20 cellular contexts compared by ENCODE assay signal in genomic region chr17:4666296-4666695, GRCh38. TPM values are rescaled to one million over a fixed set of nuclear protein-coding genes. Genes with fewer than 3 reads are reported as not detected.
A peak's percentile ranks its signal among the peaks of the same experiment; 100 is the strongest.
DNase-seq lines count a peak whose midpoint lies in the region; ATAC-seq and TF ChIP-seq lines count a peak whose summit lies in the region.
"Had no signal": no experiment of that assay in that cellular context is flagged by ENCODE, and none has a peak within 500 bp of the region (broad histone marks: within the 10 kb centered on the region; RNA-seq: fewer than 3 reads in every experiment).

No MANE protein-coding gene starts in this region.

- H3K4me1 Mint-ChIP-seq in stimulated activated naive CD8-positive, alpha-beta T cell treated with anti-CD3 and anti-CD28 coated beads, Interleukin-15, Interleukin-2, amounts not matched to agents 100 ng/mL and 50 ng/mL, for 24 hours (ENCODE audit: low read depth): peaks cover 6% of the 10 kb centered on the region
- H3K4me1 Mint-ChIP-seq in endothelial cell (ENCODE audit: unreplicated experiment): peaks cover 17% of the 10 kb centered on the region
- H3K4me1 Mint-ChIP-seq: B cell had no signal

- peak overlapping the region; percentile 6 for H3K27ac Mint-ChIP-seq in stimulated activated naive CD8-positive, alpha-beta T cell treated with anti-CD3 and anti-CD28 coated beads, Interleukin-15, Interleukin-2, amounts not matched to agents 100 ng/mL and 50 ng/mL, for 24 hours
- peak overlapping the region; percentile 4 for H3K27ac Mint-ChIP-seq in endothelial cell (ENCODE audit: unreplicated experiment)
- H3K27ac Mint-ChIP-seq: B cell; CD8-positive, alpha-beta T cell; GM23338 had no signal

- peaks cover 16% of the 10 kb centered on the region for H3K36me3 Mint-ChIP-seq in stimulated activated naive CD8-positive, alpha-beta T cell treated with anti-CD3 and anti-CD28 coated beads, Interleukin-15, Interleukin-2, amounts not matched to agents 100 ng/mL and 50 ng/mL, for 24 hours (ENCODE audit: low read depth)
- H3K36me3 Mint-ChIP-seq in endothelial cell (ENCODE audit: low read depth, unreplicated experiment): peaks cover 11% of the 10 kb centered on the region

- peaks cover 4% of the 10 kb centered on the region for H3F3A ChIP-seq in SK-N-SH (replicated peaks; ENCODE audit: insufficient read depth)

- H3K27me3 ChIP-seq in SK-N-SH (ENCODE audit: insufficient read depth): no peaks in the 10 kb centered on the region
- H3K27me3 ChIP-seq: BLaER1 treated with 17β-estradiol and CSF1 and Interleukin-3, amounts not matched to agents 10 nM and 100 nM had no signal

- WGBS in SK-N-SH (ENCODE audit: low lambda C conversion rate): 86% methylated on average over 5 of the region's 5 CpGs

- no peak overlapping the region for H3K4me3 Mint-ChIP-seq in stimulated activated naive CD8-positive, alpha-beta T cell treated with anti-CD3 and anti-CD28 coated beads, Interleukin-15, Interleukin-2, amounts not matched to agents 100 ng/mL and 50 ng/mL, for 24 hours
- no peak overlapping the region for H3K4me3 Mint-ChIP-seq in endothelial cell (ENCODE audit: unreplicated experiment)
- H3K4me3 Mint-ChIP-seq: B cell; CD8-positive, alpha-beta T cell; GM23338 had no signal

- H3K4me3 ChIP-seq in fibroblast of villous mesenchyme (ENCODE audit: low read depth, low read length): no peak overlapping the region
- no peak overlapping the region for H3K4me3 ChIP-seq in SK-N-SH (ENCODE audit: low read depth in 2 of 2, low read length in 1 of 2)
- H3K4me3 ChIP-seq: BLaER1 treated with 17β-estradiol and CSF1 and Interleukin-3, amounts not matched to agents 10 nM and 100 nM; GM23338 had no signal

- H4K20me1 ChIP-seq in SK-N-SH (ENCODE audit: insufficient read depth): no peaks in the 10 kb centered on the region

- H3K4me2 ChIP-seq in SK-N-SH: no peak overlapping the region
- H3K4me2 ChIP-seq: BLaER1 treated with 17β-estradiol and CSF1 and Interleukin-3, amounts not matched to agents 10 nM and 100 nM; GM23338 had no signal

- TF ChIP-seq CTCF in endothelial cell (IDR thresholded peaks at IDR 0.05; ENCODE audit: unreplicated experiment) (no peak), fibroblast of villous mesenchyme (IDR thresholded peaks at IDR 0.05; ENCODE audit: insufficient read depth, low read depth, low read length) (no peak), SK-N-SH (IDR thresholded peaks at IDR 0.05) (no peak)

- peaks cover 8% of the 10 kb centered on the region for H3K27me3 Mint-ChIP-seq in stimulated activated naive CD8-positive, alpha-beta T cell treated with anti-CD3 and anti-CD28 coated beads, Interleukin-15, Interleukin-2, amounts not matched to agents 100 ng/mL and 50 ng/mL, for 24 hours
- H3K27me3 Mint-ChIP-seq in endothelial cell (ENCODE audit: unreplicated experiment): peaks cover 7% of the 10 kb centered on the region

- H2AFZ ChIP-seq in SK-N-SH (ENCODE audit: low read depth): no peak overlapping the region
- H2AFZ ChIP-seq: GM23338 had no signal

- POLR2A ChIA-PET in SK-N-SH (lab: Yijun Ruan, JAX): no interaction called here

- H3K9ac ChIP-seq in SK-N-SH: no peak overlapping the region
- H3K9ac ChIP-seq: BLaER1 treated with 17β-estradiol and CSF1 and Interleukin-3, amounts not matched to agents 10 nM and 100 nM had no signal

- H3K9me3 Mint-ChIP-seq in stimulated activated naive CD8-positive, alpha-beta T cell treated with anti-CD3 and anti-CD28 coated beads, Interleukin-15, Interleukin-2, amounts not matched to agents 100 ng/mL and 50 ng/mL, for 24 hours: no peaks in the 10 kb centered on the region
- no peaks in the 10 kb centered on the region for H3K9me3 Mint-ChIP-seq in endothelial cell (ENCODE audit: unreplicated experiment)
- H3K9me3 Mint-ChIP-seq: CD8-positive, alpha-beta T cell; GM23338 had no signal

- TF ChIP-seq RAD21 in SK-N-SH (IDR thresholded peaks at IDR 0.05; ENCODE audit: low read length): no peak

- no peaks in the 10 kb centered on the region for H3K4me1 ChIP-seq in SK-N-SH (ENCODE audit: control insufficient read depth in 1 of 2, insufficient read depth in 2 of 2, low read depth in 1 of 2, low read length in 1 of 2)
- H3K4me1 ChIP-seq: BLaER1 treated with 17β-estradiol and CSF1 and Interleukin-3, amounts not matched to agents 10 nM and 100 nM had no signal

- no peaks in the 10 kb centered on the region for H3K9me2 ChIP-seq in SK-N-SH

- no peak for DNase-seq in stimulated activated naive CD8-positive, alpha-beta T cell treated with anti-CD3 and anti-CD28 coated beads, Interleukin-15, Interleukin-2, amounts not matched to agents 100 U/mL and 50 U/mL, for 24 hours
- DNase-seq in endothelial cell (ENCODE audit: low spot score) (no peak), fibroblast of villous mesenchyme (ENCODE audit: low read depth) (peak; percentile 84), SK-N-SH (no peak), NCI-H2227 (lab: John Stamatoyannopoulos, UW; ENCODE audit: unreplicated experiment) (no peak)
- DNase-seq: Calu3; CD8-positive, alpha-beta T cell; DMS53; DND-41; HCEC 1CT had no signal

- no peak overlapping the region for H3K27ac ChIP-seq in SK-N-SH (ENCODE audit: low read depth in 2 of 2, low read length in 1 of 2)
- H3K27ac ChIP-seq: 22Rv1; BLaER1 treated with 17β-estradiol and CSF1 and Interleukin-3, amounts not matched to agents 10 nM and 100 nM; HL-60 had no signal

- ATAC-seq in stimulated activated naive CD8-positive, alpha-beta T cell treated with anti-CD3 and anti-CD28 coated beads, Interleukin-15, Interleukin-2, amounts not matched to agents 100 U/mL and 50 U/mL, for 24 hours: no peak
- no peak for ATAC-seq in GM18868 (IDR thresholded peaks at IDR 0.05; ENCODE audit: unreplicated experiment)
- ATAC-seq: CD8-positive, alpha-beta T cell; GM23338 had no signal

- H3K79me2 ChIP-seq in SK-N-SH (ENCODE audit: insufficient read depth): no peaks in the 10 kb centered on the region

- TF ChIP-seq EP300 in SK-N-SH (IDR thresholded peaks at IDR 0.05; ENCODE audit: borderline replicate concordance in 1 of 2, low read depth in 1 of 2, low read length in 1 of 2): no peak

- H3K36me3 ChIP-seq in SK-N-SH (replicated peaks in 1 of 2; ENCODE audit: control insufficient read depth in 1 of 2, insufficient read depth in 2 of 2, low read length in 1 of 2): peaks cover 10 to 13% of the 10 kb centered on the region in 2 experiments

- CTCF ChIA-PET in SK-N-SH (lab: Yijun Ruan, JAX): interaction anchor here (0.6 kb wide), 1 partner anchor 236 kb away, joined by 3 read pairs; no protein-coding TSS in a partner anchor

- no peaks in the 10 kb centered on the region for H3K9me3 ChIP-seq in SK-N-SH
- H3K9me3 ChIP-seq: BLaER1 treated with 17β-estradiol and CSF1 and Interleukin-3, amounts not matched to agents 10 nM and 100 nM had no signal

TF ChIP-seq in SK-N-SH, 30 proteins besides CTCF, POLR2A, EP300 and RAD21 (continues in another document):
- no peak for TF ChIP-seq EZH2phosphoT487 (IDR thresholded peaks at IDR 0.05; ENCODE audit: borderline replicate concordance, low read depth)
- no peak for TF ChIP-seq TCF12 (IDR thresholded peaks at IDR 0.05)
- TF ChIP-seq CHD2 (IDR thresholded peaks at IDR 0.05; ENCODE audit: low read length, partially characterized antibody): no peak
- no peak for TF ChIP-seq SMC3 (IDR thresholded peaks at IDR 0.05; ENCODE audit: low read depth, low read length)
- no peak for TF ChIP-seq GABPA (IDR thresholded peaks at IDR 0.05; ENCODE audit: low read depth)
- TF ChIP-seq MXI1 (IDR thresholded peaks at IDR 0.05; ENCODE audit: low read depth, low read length): no peak
- TF ChIP-seq GATA2 (CRISPR knock-in tag; IDR thresholded peaks at IDR 0.05): no peak
- no peak for TF ChIP-seq SIN3A (IDR thresholded peaks at IDR 0.05; ENCODE audit: borderline replicate concordance, low read depth, low read length)
- TF ChIP-seq, protein P1, sequence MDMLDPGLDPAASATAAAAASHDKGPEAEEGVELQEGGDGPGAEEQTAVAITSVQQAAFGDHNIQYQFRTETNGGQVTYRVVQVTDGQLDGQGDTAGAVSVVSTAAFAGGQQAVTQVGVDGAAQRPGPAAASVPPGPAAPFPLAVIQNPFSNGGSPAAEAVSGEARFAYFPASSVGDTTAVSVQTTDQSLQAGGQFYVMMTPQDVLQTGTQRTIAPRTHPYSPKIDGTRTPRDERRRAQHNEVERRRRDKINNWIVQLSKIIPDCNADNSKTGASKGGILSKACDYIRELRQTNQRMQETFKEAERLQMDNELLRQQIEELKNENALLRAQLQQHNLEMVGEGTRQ (IDR thresholded peaks at IDR 0.05; ENCODE audit: borderline replicate concordance, low read depth, low read length): no peak
- no peak for TF ChIP-seq FOXM1 (IDR thresholded peaks at IDR 0.05; ENCODE audit: low read depth)
- TF ChIP-seq FOSL2 (IDR thresholded peaks at IDR 0.05; ENCODE audit: borderline replicate concordance, low read depth): no peak
- no peak for TF ChIP-seq FOXJ3 (CRISPR knock-in tag; IDR thresholded peaks at IDR 0.05)
- no peak for TF ChIP-seq RXRA (IDR thresholded peaks at IDR 0.05; ENCODE audit: borderline replicate concordance, low read depth)
- no peak for TF ChIP-seq RFX5 (IDR thresholded peaks at IDR 0.05; ENCODE audit: low read length)
- TF ChIP-seq PBX3 (IDR thresholded peaks at IDR 0.05): no peak

RNA-seq across cellular contexts. Expression of gene ALOX15, which starts 24.8 kb away (rescaled TPM):
- total RNA-seq in endothelial cell (ENCODE audit: unreplicated experiment) (17.0 TPM), fibroblast of villous mesenchyme (not detected in 2 replicates)
- not detected in 2 replicates for polyA plus RNA-seq in SK-N-SH (2012; rRNA removed)
- 0.03 and 0.12 TPM in 2 replicates for polyA plus RNA-seq in SK-N-SH (2012; cell fraction: cytosol; rRNA removed)
- polyA plus RNA-seq in SK-N-SH (2012; cell fraction: nucleus; rRNA removed): 0.02 and 0.09 TPM in 2 replicates
- total RNA-seq: A673; B cell; CD8-positive, alpha-beta T cell; HT1080 had no signal
- polyA plus RNA-seq: AG04450 had no signal

RNA-seq across cellular contexts. Expression of gene PELP1, which starts 37.6 kb away (rescaled TPM):
- total RNA-seq in endothelial cell (ENCODE audit: unreplicated experiment): 118 TPM
- total RNA-seq in fibroblast of villous mesenchyme: 17.7 and 19.6 TPM in 2 replicates
- 12.2 and 21.8 TPM in 2 replicates for polyA plus RNA-seq in SK-N-SH (2012; rRNA removed)
- polyA plus RNA-seq in SK-N-SH (2012; cell fraction: cytosol; rRNA removed): 6.9 and 10.2 TPM in 2 replicates
- polyA plus RNA-seq in SK-N-SH (2012; cell fraction: nucleus; rRNA removed): 63.1 and 71.2 TPM in 2 replicates

RNA-seq across cellular contexts. Expression of gene ARRB2, which starts 44.1 kb away (rescaled TPM):
- total RNA-seq in endothelial cell (ENCODE audit: unreplicated experiment): 51.1 TPM
- 3.5 TPM in 2 replicates for total RNA-seq in fibroblast of villous mesenchyme
- 17.3 and 24.6 TPM in 2 replicates for polyA plus RNA-seq in SK-N-SH (2012; rRNA removed)
- 13.2 and 16.2 TPM in 2 replicates for polyA plus RNA-seq in SK-N-SH (2012; cell fraction: cytosol; rRNA removed)
- polyA plus RNA-seq in SK-N-SH (2012; cell fraction: nucleus; rRNA removed): 30.4 and 40.1 TPM in 2 replicates

Comparison
In these comparisons a context has a peak if more than half of its experiments do, and no peak if none do; other contexts are left out.
1. RNA of gene ALOX15, which starts 24.8 kb away (total RNA-seq): 17.0 TPM in endothelial cell (single experiment); not detected in fibroblast of villous mesenchyme; every median in the first group is over 10 times any median in the second.
2. RNA of gene ARRB2, which starts 44.1 kb away (total RNA-seq): 51.1 TPM in endothelial cell (single experiment); 3.5 TPM in fibroblast of villous mesenchyme; every median in the first group is over 10 times any median in the second.